ENCODE assay signal across 8 cellular contexts in genomic region chr3:45659661-45660566, GRCh38. TPM values are rescaled to one million over a fixed set of nuclear protein-coding genes. Genes with fewer than 3 reads are reported as not detected.
DNase-seq lines count a peak whose midpoint lies in the region; ATAC-seq and TF ChIP-seq lines count a peak whose summit lies in the region.

No MANE protein-coding gene starts in this region.

- peak; percentile 84 for TF ChIP-seq CTCF in WERI-Rb-1 (IDR thresholded peaks at IDR 0.05; ENCODE audit: low read depth, low read length)
- TF ChIP-seq CTCF in thoracic aorta (IDR thresholded peaks at IDR 0.05) = peak; percentile 88

- H3K27me3 ChIP-seq in WERI-Rb-1 (ENCODE audit: insufficient read depth, low read depth, severe bottlenecking) = no peaks in the 10 kb centered on the region
- no peaks in the 10 kb centered on the region for H3K27me3 ChIP-seq in thoracic aorta (replicated peaks; ENCODE audit: insufficient read depth)

- peaks cover 17 to 41% of the 10 kb centered on the region in 2 donors for H3K4me1 ChIP-seq in thoracic aorta (ENCODE audit: control insufficient read depth in 1 of 2, low read depth in 2 of 2)

- DNase-seq in EL (peak; percentile 83), LHCN-M2 (ENCODE audit: low read depth) (peak; percentile 78), WERI-Rb-1 (peak; percentile 65), ecto neural progenitor cell (ENCODE audit: low spot score) (peak; percentile 69), medulla oblongata (ENCODE audit: extremely low spot score) (peak; percentile 72), thoracic aorta (ENCODE audit: low spot score) (no peak)

- H3K9me3 ChIP-seq in WERI-Rb-1 (ENCODE audit: severe bottlenecking) (no peaks in the 10 kb centered on the region), thoracic aorta (no peaks in the 10 kb centered on the region)

- ATAC-seq in thoracic aorta (ENCODE audit: insufficient number of reproducible peaks, low FRiP score, low read depth) (peak; percentile 16), GM21390 (IDR thresholded peaks at IDR 0.05; ENCODE audit: unreplicated experiment) (no peak), GM18517 (IDR thresholded peaks at IDR 0.05; ENCODE audit: unreplicated experiment) (no peak)

- H3K36me3 ChIP-seq in WERI-Rb-1 = no peaks in the 10 kb centered on the region
- H3K36me3 ChIP-seq in thoracic aorta = no peaks in the 10 kb centered on the region

- H3K4me3 ChIP-seq in WERI-Rb-1 (ENCODE audit: low read depth, low read length) = no peak overlapping the region
- no peak overlapping the region for H3K4me3 ChIP-seq in thoracic aorta

- H3K27ac ChIP-seq in WERI-Rb-1 (no peak overlapping the region), thoracic aorta (peak overlapping the region in 1 of 2 donors; percentile 42)

RNA-seq across cellular contexts. Expression of gene SACM1L, which starts 29.3 kb away (rescaled TPM):
- 64.5 and 71.3 TPM in 2 replicates for total RNA-seq in LHCN-M2 (2014; rRNA removed)
- 17.1 TPM for polyA plus RNA-seq in LHCN-M2 (2012)
- 10 to 100 TPM; 50.5 to 57.3 TPM for total RNA-seq in thoracic aorta
